7 cellular contexts compared by ENCODE assay signal in the genomic region with DNA sequence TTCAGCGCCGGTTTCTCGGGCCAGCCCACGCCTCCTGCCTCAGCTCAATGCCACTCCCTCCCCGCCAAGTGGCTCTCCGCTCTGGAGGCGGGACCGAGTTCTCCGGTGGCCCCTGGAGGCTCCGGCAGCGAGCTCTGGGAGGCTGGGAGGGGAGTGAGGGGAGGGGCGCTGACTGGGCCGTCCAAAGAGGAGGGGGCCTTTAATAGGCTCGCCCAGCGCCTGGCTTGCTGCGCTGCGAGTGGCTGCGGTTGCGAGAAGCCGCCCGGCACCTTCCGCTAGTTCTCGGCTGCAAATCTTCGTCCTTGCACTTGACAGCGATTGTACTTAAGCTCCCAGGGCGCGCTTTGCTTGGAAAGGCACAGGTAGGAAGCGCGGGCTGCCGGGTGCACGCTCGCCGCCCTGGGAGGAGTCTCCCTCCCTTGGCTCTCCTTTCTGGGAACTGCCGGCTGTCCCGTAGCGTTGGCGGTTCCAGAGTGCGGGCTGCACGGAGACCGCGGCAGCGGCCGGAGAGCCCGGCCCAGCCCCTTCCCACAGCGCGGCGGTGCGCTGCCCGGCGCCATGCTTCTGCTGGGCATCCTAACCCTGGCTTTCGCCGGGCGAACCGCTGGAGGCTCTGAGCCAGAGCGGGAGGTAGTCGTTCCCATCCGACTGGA. TPM values are rescaled to one million over a fixed set of nuclear protein-coding genes. Genes with fewer than 3 reads are reported as not detected.
DNase-seq lines count a peak whose midpoint lies in the region; TF ChIP-seq lines count a peak whose summit lies in the region.

A gene with protein sequence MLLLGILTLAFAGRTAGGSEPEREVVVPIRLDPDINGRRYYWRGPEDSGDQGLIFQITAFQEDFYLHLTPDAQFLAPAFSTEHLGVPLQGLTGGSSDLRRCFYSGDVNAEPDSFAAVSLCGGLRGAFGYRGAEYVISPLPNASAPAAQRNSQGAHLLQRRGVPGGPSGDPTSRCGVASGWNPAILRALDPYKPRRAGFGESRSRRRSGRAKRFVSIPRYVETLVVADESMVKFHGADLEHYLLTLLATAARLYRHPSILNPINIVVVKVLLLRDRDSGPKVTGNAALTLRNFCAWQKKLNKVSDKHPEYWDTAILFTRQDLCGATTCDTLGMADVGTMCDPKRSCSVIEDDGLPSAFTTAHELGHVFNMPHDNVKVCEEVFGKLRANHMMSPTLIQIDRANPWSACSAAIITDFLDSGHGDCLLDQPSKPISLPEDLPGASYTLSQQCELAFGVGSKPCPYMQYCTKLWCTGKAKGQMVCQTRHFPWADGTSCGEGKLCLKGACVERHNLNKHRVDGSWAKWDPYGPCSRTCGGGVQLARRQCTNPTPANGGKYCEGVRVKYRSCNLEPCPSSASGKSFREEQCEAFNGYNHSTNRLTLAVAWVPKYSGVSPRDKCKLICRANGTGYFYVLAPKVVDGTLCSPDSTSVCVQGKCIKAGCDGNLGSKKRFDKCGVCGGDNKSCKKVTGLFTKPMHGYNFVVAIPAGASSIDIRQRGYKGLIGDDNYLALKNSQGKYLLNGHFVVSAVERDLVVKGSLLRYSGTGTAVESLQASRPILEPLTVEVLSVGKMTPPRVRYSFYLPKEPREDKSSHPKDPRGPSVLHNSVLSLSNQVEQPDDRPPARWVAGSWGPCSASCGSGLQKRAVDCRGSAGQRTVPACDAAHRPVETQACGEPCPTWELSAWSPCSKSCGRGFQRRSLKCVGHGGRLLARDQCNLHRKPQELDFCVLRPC (plus strand): TSS at position 230 of the 653 bp plus-strand sequence. CDS start 329 bp downstream, at position 559.

- DNase-seq in GM12865 (ENCODE audit: low read depth) (peak; percentile 36), LoVo (ENCODE audit: low spot score) (peak; percentile 59), epidermal melanocyte (ENCODE audit: insufficient read length, low spot score) (peak; percentile 49), suprapubic skin (ENCODE audit: low spot score in 2 of 2) (peak; percentile 83 to 91), germinal center (ENCODE audit: low spot score) (no peak)

- H3K9me3 ChIP-seq in mesodermal cell (ENCODE audit: control insufficient read depth, low read length) (no peaks in the 10 kb centered on the region), suprapubic skin (no peaks in the 10 kb centered on the region)

- H3K9me3 Mint-ChIP-seq in T-helper 1 cell treated with Interleukin-12 subunit alpha and Interleukin-12 subunit beta and Interleukin-4 antibody, amounts not matched to agents 30 μg/mL and 1 μg/mL, for 36 hours = no peaks in the 10 kb centered on the region

- peaks cover 74% of the 10 kb centered on the region for H3K27me3 Mint-ChIP-seq in T-helper 1 cell treated with Interleukin-12 subunit alpha and Interleukin-12 subunit beta and Interleukin-4 antibody, amounts not matched to agents 30 μg/mL and 1 μg/mL, for 36 hours (ENCODE audit: low read depth)

- no peaks in the 10 kb centered on the region for H3K36me3 Mint-ChIP-seq in T-helper 1 cell treated with Interleukin-12 subunit alpha and Interleukin-12 subunit beta and Interleukin-4 antibody, amounts not matched to agents 30 μg/mL and 1 μg/mL, for 36 hours (ENCODE audit: low read depth)

- peak in 1 of 2 donors; percentile 21 for TF ChIP-seq POLR2A in suprapubic skin (IDR thresholded peaks at IDR 0.05)

- H3K27ac ChIP-seq in mesodermal cell (ENCODE audit: low read depth, low read length, severe bottlenecking) (peak within 1 kb of the TSS; percentile 29), suprapubic skin (peak within 1 kb of the TSS; percentile 36)

- H3K4me1 ChIP-seq in mesodermal cell (ENCODE audit: control insufficient read depth, insufficient read depth, low read length, poor library complexity, severe bottlenecking) (peaks cover 15% of the 10 kb centered on the region), suprapubic skin (peaks cover 26% of the 10 kb centered on the region)

- peaks cover 4% of the 10 kb centered on the region for H3K4me1 Mint-ChIP-seq in T-helper 1 cell treated with Interleukin-12 subunit alpha and Interleukin-12 subunit beta and Interleukin-4 antibody, amounts not matched to agents 30 μg/mL and 1 μg/mL, for 36 hours (ENCODE audit: low read depth)

- H3K36me3 ChIP-seq in mesodermal cell (ENCODE audit: control insufficient read depth, insufficient read depth, low read length) (no peaks in the 10 kb centered on the region), suprapubic skin (no peaks in the 10 kb centered on the region)

- 0 to 1% methylated on average over 43 to 49 of the region's 57 CpGs for WGBS in mesodermal cell (ENCODE audit: insufficient coverage in 2 of 2), 2 experiments
- 3% methylated on average over 20 of the region's 57 CpGs for WGBS in suprapubic skin

- peak within 1 kb of the TSS; percentile 59 for H3K4me3 Mint-ChIP-seq in T-helper 1 cell treated with Interleukin-12 subunit alpha and Interleukin-12 subunit beta and Interleukin-4 antibody, amounts not matched to agents 30 μg/mL and 1 μg/mL, for 36 hours

- no peak within 1 kb of the TSS for H3K27ac Mint-ChIP-seq in T-helper 1 cell treated with Interleukin-12 subunit alpha and Interleukin-12 subunit beta and Interleukin-4 antibody, amounts not matched to agents 30 μg/mL and 1 μg/mL, for 36 hours

- TF ChIP-seq CTCF in GM12865 (IDR thresholded peaks at IDR 0.05; ENCODE audit: insufficient read depth, low read depth, low read length, missing control alignments) (no peak), suprapubic skin (IDR thresholded peaks at IDR 0.05) (no peak)

- H3K4me3 ChIP-seq in GM12865 (ENCODE audit: low read depth, low read length) (peak within 1 kb of the TSS; percentile 34), mesodermal cell (ENCODE audit: extremely low read depth, insufficient read depth, low read length, poor library complexity, severe bottlenecking) (peak within 1 kb of the TSS; percentile 55), suprapubic skin (peak within 1 kb of the TSS; percentile 61)

- H3K27me3 ChIP-seq in suprapubic skin = peaks cover 20% of the 10 kb centered on the region

- TF ChIP-seq EP300 in suprapubic skin (IDR thresholded peaks at IDR 0.05) = no peak

RNA-seq across cellular contexts. Expression of the gene that starts here (rescaled TPM):
- 4.4 TPM for polyA plus RNA-seq in mesodermal cell (2013, experiment 1 of 2)
- polyA plus RNA-seq in mesodermal cell (2013, experiment 2 of 2) = 4.1 TPM
- total RNA-seq in suprapubic skin = 1 to 10 TPM; 3.8 to 7.2 (median 5.7) TPM
